Comparison of ENCODE assay signal across 2 cellular contexts in genomic region chr19:18170714-18171255, GRCh38.
TF ChIP-seq lines count a peak whose summit lies in the region.

No MANE protein-coding gene starts in this region.

TF ChIP-seq in SK-N-SH, 30 proteins besides CTCF, POLR2A, EP300 and RAD21 (continued from another document):
- TF ChIP-seq SMC3 (IDR thresholded peaks at IDR 0.05; ENCODE audit: low read depth, low read length), result no peak
- no peak for TF ChIP-seq USF1 (IDR thresholded peaks at IDR 0.05; ENCODE audit: borderline replicate concordance, low read depth)
- no peak for TF ChIP-seq EZH2phosphoT487 (IDR thresholded peaks at IDR 0.05; ENCODE audit: borderline replicate concordance, low read depth)
- no peak for TF ChIP-seq USF2 (IDR thresholded peaks at IDR 0.05; ENCODE audit: borderline replicate concordance, low read depth, low read length)

TF ChIP-seq in SK-N-SH treated with all-trans-retinoic acid at 6 μM for 48 hours, 23 proteins besides CTCF, POLR2A, EP300 and RAD21 (continued from another document):
- TF ChIP-seq RARB (CRISPR knock-in tag; IDR thresholded peaks at IDR 0.05), result no peak
- TF ChIP-seq SNAI2 (CRISPR knock-in tag; IDR thresholded peaks at IDR 0.05), result no peak
- TF ChIP-seq TSHZ2 (CRISPR knock-in tag; IDR thresholded peaks at IDR 0.05), result no peak
- no peak for TF ChIP-seq ARNTL (CRISPR knock-in tag; IDR thresholded peaks at IDR 0.05; ENCODE audit: borderline replicate concordance, low read depth)
- TF ChIP-seq ISL1 (CRISPR knock-in tag; IDR thresholded peaks at IDR 0.05), result no peak
